Comparison of ENCODE assay signal across 1 cellular context in the genomic region with DNA sequence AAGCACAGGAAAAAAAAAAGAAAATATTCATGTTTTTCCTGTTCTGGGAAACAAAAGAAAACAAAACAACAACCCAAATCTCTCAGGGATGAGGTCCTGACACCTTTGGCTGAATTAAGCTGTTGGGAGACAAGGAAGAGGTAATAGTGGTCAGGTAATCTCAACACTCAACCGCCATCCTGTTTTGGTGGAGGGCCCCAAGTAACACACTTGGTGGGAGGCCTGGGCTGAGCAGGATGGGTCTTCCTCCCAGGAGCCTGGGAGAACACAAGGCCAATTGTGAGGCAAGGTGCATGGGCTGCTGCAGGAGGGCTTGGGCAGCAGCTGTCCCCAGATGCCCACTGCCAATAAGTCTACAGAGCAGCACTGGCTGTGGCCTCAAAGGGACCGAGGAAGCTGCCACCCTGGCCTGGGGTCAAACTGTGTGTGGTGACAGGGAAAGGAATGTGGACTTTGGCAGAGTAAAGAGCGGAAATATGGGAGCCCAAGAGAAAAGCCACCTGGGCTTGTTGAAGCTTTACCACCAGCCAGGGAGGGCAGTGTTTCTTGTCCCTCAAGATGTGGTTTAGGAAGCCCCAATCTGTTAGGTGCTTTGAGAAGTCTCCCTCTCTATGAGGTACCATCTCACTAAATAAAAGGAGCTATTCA.
TF ChIP-seq lines count a peak whose summit lies in the region.

No MANE protein-coding gene starts in this region.

TF ChIP-seq in HepG2, 621 proteins besides CTCF, POLR2A, EP300 and RAD21 (continued from another document and continues in another):
- TF ChIP-seq ZNF512B (CRISPR knock-in tag; IDR thresholded peaks at IDR 0.05; ENCODE audit: borderline replicate concordance) (no peak; the same call in 1 of the 2 replicates), E2F1 (CRISPR knock-in tag; IDR thresholded peaks at IDR 0.05) (no peak; the same call in 1 of the 2 replicates), MYC (CRISPR knock-in tag; IDR thresholded peaks at IDR 0.05; ENCODE audit: borderline replicate concordance) (peak; percentile 75; the same call in 1 of the 2 replicates), ZNF317 (CRISPR knock-in tag; IDR thresholded peaks at IDR 0.05) (no peak), ZNF800 (CRISPR knock-in tag; IDR thresholded peaks at IDR 0.05) (no peak; the same call in 1 of the 2 replicates), PAXIP1 (CRISPR knock-in tag; conservative IDR thresholded peaks at IDR 0.05) (peak; percentile 98), SMYD3 (CRISPR knock-in tag; IDR thresholded peaks at IDR 0.05) (0 out of 2 replicates have a peak, but pooled peaks have one; percentile 48), NFE2L1 (CRISPR knock-in tag; IDR thresholded peaks at IDR 0.05; ENCODE audit: borderline replicate concordance) (no peak), ZNF431 (CRISPR knock-in tag; IDR thresholded peaks at IDR 0.05; ENCODE audit: borderline replicate concordance, low read depth) (peak; percentile 84), PAX8 (CRISPR knock-in tag; IDR thresholded peaks at IDR 0.05; ENCODE audit: borderline replicate concordance) (no peak), ZFX (CRISPR knock-in tag; IDR thresholded peaks at IDR 0.05; ENCODE audit: low read depth) (peak; percentile 63), FOSL2 (CRISPR knock-in tag; IDR thresholded peaks at IDR 0.05) (peak; percentile 82), GATAD2A (CRISPR knock-in tag; IDR thresholded peaks at IDR 0.05) (peak; percentile 91), HOXA9 (CRISPR knock-in tag; IDR thresholded peaks at IDR 0.05; ENCODE audit: borderline replicate concordance) (no peak), NCOA5 (CRISPR knock-in tag; IDR thresholded peaks at IDR 0.05) (no peak), ELF1 (CRISPR knock-in tag; IDR thresholded peaks at IDR 0.05) (peak; percentile 75), ZNF605 (CRISPR knock-in tag; IDR thresholded peaks at IDR 0.05) (peak; percentile 86), ZSCAN31 (CRISPR knock-in tag; IDR thresholded peaks at IDR 0.05; ENCODE audit: low read depth) (peak; percentile 54; the same call in 1 of the 2 replicates), DMTF1 (CRISPR knock-in tag; IDR thresholded peaks at IDR 0.05) (no peak), ZNF260 (CRISPR knock-in tag; IDR thresholded peaks at IDR 0.05; ENCODE audit: borderline replicate concordance, low read depth) (no peak), ZNF264 (CRISPR knock-in tag; IDR thresholded peaks at IDR 0.05) (peak; percentile 75; the same call in 1 of the 2 replicates), ZNF275 (CRISPR knock-in tag; IDR thresholded peaks at IDR 0.05; ENCODE audit: borderline replicate concordance) (no peak), ZNF75D (CRISPR knock-in tag; IDR thresholded peaks at IDR 0.05; ENCODE audit: borderline replicate concordance) (no peak), XRCC5 (optimal IDR thresholded peaks at IDR 0.05; ENCODE audit: low read length) (peak; percentile 86), KLF11 (CRISPR knock-in tag; IDR thresholded peaks at IDR 0.05) (0 out of 2 replicates have a peak, but pooled peaks have one; percentile 18), SRY (CRISPR knock-in tag; IDR thresholded peaks at IDR 0.05) (no peak), ZNF780A (CRISPR knock-in tag; IDR thresholded peaks at IDR 0.05) (no peak), BRCA1 (CRISPR knock-in tag; IDR thresholded peaks at IDR 0.05) (peak; percentile 68; the same call in 1 of the 2 replicates), AFF4 (CRISPR knock-in tag; IDR thresholded peaks at IDR 0.05) (no peak), ZNF101 (CRISPR knock-in tag; IDR thresholded peaks at IDR 0.05; ENCODE audit: borderline replicate concordance, low read depth) (no peak), FOXA3 (CRISPR knock-in tag; IDR thresholded peaks at IDR 0.05) (peak; percentile 91), ZNF879 (CRISPR knock-in tag; IDR thresholded peaks at IDR 0.05) (0 out of 2 replicates have a peak, but pooled peaks have one; percentile 24), ATF2 (CRISPR knock-in tag; IDR thresholded peaks at IDR 0.05) (peak; percentile 82)
